Comparison of ENCODE assay signal across 10 cellular contexts in genomic region chr11:65291613-65292012, GRCh38. TPM values are rescaled to one million over a fixed set of nuclear protein-coding genes. Genes with fewer than 3 reads are reported as not detected.
DNase-seq lines count a peak whose midpoint lies in the region; ATAC-seq, FAIRE-seq and TF ChIP-seq lines count a peak whose summit lies in the region.
"Had no signal": no experiment of that assay in that cellular context is flagged by ENCODE, and none has a peak within 500 bp of the region (broad histone marks: within the 10 kb centered on the region; RNA-seq: fewer than 3 reads in every experiment).

No MANE protein-coding gene starts in this region.

- peak overlapping the region; percentile 50 for H3K27ac Mint-ChIP-seq in activated naive CD8-positive, alpha-beta T cell treated with anti-CD3 and anti-CD28 coated beads for 36 hours
- H3K27ac Mint-ChIP-seq in activated naive CD8-positive, alpha-beta T cell treated with anti-CD3 and anti-CD28 coated beads, Interleukin-2, amount 50 U/mL, for 24 hours = no peak overlapping the region
- H3K27ac Mint-ChIP-seq in endodermal cell = peak overlapping the region; percentile 5

- no peak for DNase-seq in activated naive CD8-positive, alpha-beta T cell treated with anti-CD3 and anti-CD28 coated beads for 36 hours
- DNase-seq in activated naive CD8-positive, alpha-beta T cell treated with anti-CD3 and anti-CD28 coated beads, Interleukin-2, amount 50 U/mL, for 24 hours = no peak
- DNase-seq in endodermal cell (no peak), urothelium cell line (ENCODE audit: low spot score) (peak; percentile 53), NCI-H1092 treated with DMSO at 0.1 percent for 48 hours (lab: John Stamatoyannopoulos, UW) (no peak), NCI-H1105 treated with DMSO at 0.1 percent for 48 hours (lab: John Stamatoyannopoulos, UW) (no peak), NCI-H1417 (lab: John Stamatoyannopoulos, UW) (no peak)
- DNase-seq: CD8-positive, alpha-beta memory T cell; NCI-H1417 treated with DMSO at 0.1 percent for 48 hours had no signal

- no peaks in the 10 kb centered on the region for H3K27me3 ChIP-seq in endodermal cell (ENCODE audit: control insufficient read depth, insufficient read depth, low read length, poor library complexity, severe bottlenecking)
- no peaks in the 10 kb centered on the region for H3K27me3 ChIP-seq in mucosa of stomach (ENCODE audit: control insufficient read depth, insufficient read depth, low read length)

- no peak overlapping the region for H3K27ac ChIP-seq in endodermal cell (ENCODE audit: low read depth, low read length)

- no peaks in the 10 kb centered on the region for H3K9me3 Mint-ChIP-seq in activated naive CD8-positive, alpha-beta T cell treated with anti-CD3 and anti-CD28 coated beads for 36 hours
- H3K9me3 Mint-ChIP-seq in activated naive CD8-positive, alpha-beta T cell treated with anti-CD3 and anti-CD28 coated beads, Interleukin-2, amount 50 U/mL, for 24 hours = no peaks in the 10 kb centered on the region
- no peaks in the 10 kb centered on the region for H3K9me3 Mint-ChIP-seq in endodermal cell
- H3K9me3 Mint-ChIP-seq: CD8-positive, alpha-beta memory T cell had no signal

- H3K4me3 ChIP-seq in endodermal cell (ENCODE audit: low read length) (no peak overlapping the region), mucosa of stomach (ENCODE audit: low read length) (no peak overlapping the region)

- H3K9me3 ChIP-seq in endodermal cell (ENCODE audit: control insufficient read depth, low read length) = no peaks in the 10 kb centered on the region
- H3K9me3 ChIP-seq in mucosa of stomach (ENCODE audit: control insufficient read depth, low read length) = no peaks in the 10 kb centered on the region

- no peaks in the 10 kb centered on the region for H3K27me3 Mint-ChIP-seq in activated naive CD8-positive, alpha-beta T cell treated with anti-CD3 and anti-CD28 coated beads for 36 hours
- no peaks in the 10 kb centered on the region for H3K27me3 Mint-ChIP-seq in activated naive CD8-positive, alpha-beta T cell treated with anti-CD3 and anti-CD28 coated beads, Interleukin-2, amount 50 U/mL, for 24 hours
- H3K27me3 Mint-ChIP-seq in endodermal cell (ENCODE audit: insufficient read depth) = no peaks in the 10 kb centered on the region

- ATAC-seq in activated naive CD8-positive, alpha-beta T cell treated with anti-CD3 and anti-CD28 coated beads, Interleukin-2, amount 50 U/mL, for 24 hours = no peak

- no peaks in the 10 kb centered on the region for H3K4me1 Mint-ChIP-seq in activated naive CD8-positive, alpha-beta T cell treated with anti-CD3 and anti-CD28 coated beads for 36 hours
- no peaks in the 10 kb centered on the region for H3K4me1 Mint-ChIP-seq in activated naive CD8-positive, alpha-beta T cell treated with anti-CD3 and anti-CD28 coated beads, Interleukin-2, amount 50 U/mL, for 24 hours
- no peaks in the 10 kb centered on the region for H3K4me1 Mint-ChIP-seq in endodermal cell
- H3K4me1 Mint-ChIP-seq: CD8-positive, alpha-beta memory T cell had no signal

- no peaks in the 10 kb centered on the region for H3K4me1 ChIP-seq in endodermal cell (ENCODE audit: control insufficient read depth, insufficient read depth, low read length)
- peaks cover 18% of the 10 kb centered on the region for H3K4me1 ChIP-seq in mucosa of stomach (ENCODE audit: control insufficient read depth, insufficient read depth, low read length)

- H3K36me3 ChIP-seq in endodermal cell (ENCODE audit: control insufficient read depth, insufficient read depth, low read length) = peaks cover 90% of the 10 kb centered on the region
- H3K36me3 ChIP-seq in mucosa of stomach (ENCODE audit: control insufficient read depth, insufficient read depth, low read length) = no peaks in the 10 kb centered on the region

- no peak for TF ChIP-seq CTCF in endodermal cell (conservative IDR thresholded peaks at IDR 0.05)

- H3K36me3 Mint-ChIP-seq in activated naive CD8-positive, alpha-beta T cell treated with anti-CD3 and anti-CD28 coated beads for 36 hours = peaks cover 40% of the 10 kb centered on the region
- peaks cover 59% of the 10 kb centered on the region for H3K36me3 Mint-ChIP-seq in activated naive CD8-positive, alpha-beta T cell treated with anti-CD3 and anti-CD28 coated beads, Interleukin-2, amount 50 U/mL, for 24 hours (ENCODE audit: low read depth)
- H3K36me3 Mint-ChIP-seq in endodermal cell (ENCODE audit: low read depth) = peaks cover 77% of the 10 kb centered on the region

- H3K9ac ChIP-seq in endodermal cell (ENCODE audit: extremely low read depth, low read length, poor library complexity, severe bottlenecking) = no peak overlapping the region
- H3K9ac ChIP-seq in mucosa of stomach (ENCODE audit: low read length) = peak overlapping the region; percentile 40

- WGBS in endodermal cell (ENCODE audit: insufficient coverage in 1 of 2, insufficient read length in 1 of 2), 2 experiments = 83 to 94% methylated on average over 5 of the region's 5 CpGs

- no peak for FAIRE-seq in urothelium cell line (lab: Jason Lieb, UNC)

- no peak overlapping the region for H3K4me3 Mint-ChIP-seq in activated naive CD8-positive, alpha-beta T cell treated with anti-CD3 and anti-CD28 coated beads for 36 hours
- no peak overlapping the region for H3K4me3 Mint-ChIP-seq in activated naive CD8-positive, alpha-beta T cell treated with anti-CD3 and anti-CD28 coated beads, Interleukin-2, amount 50 U/mL, for 24 hours
- no peak overlapping the region for H3K4me3 Mint-ChIP-seq in endodermal cell
- H3K4me3 Mint-ChIP-seq: CD8-positive, alpha-beta memory T cell had no signal

RNA-seq across cellular contexts. Expression of gene CDC42EP2, which starts 23.1 kb away (rescaled TPM):
- total RNA-seq in activated naive CD8-positive, alpha-beta T cell treated with anti-CD3 and anti-CD28 coated beads for 36 hours = under 1 TPM; 0.18 to 0.54 TPM
- 1 to 10 TPM; 5.9 to 6.9 TPM for total RNA-seq in endodermal cell
- 2.4 TPM for polyA plus RNA-seq in endodermal cell (2013, experiment 1 of 2)
- 1.5 TPM for polyA plus RNA-seq in endodermal cell (2013, experiment 2 of 2)
- polyA plus RNA-seq: CD8-positive, alpha-beta memory T cell had no signal

RNA-seq across cellular contexts. Expression of gene POLA2, which starts 29.9 kb away (rescaled TPM):
- total RNA-seq in activated naive CD8-positive, alpha-beta T cell treated with anti-CD3 and anti-CD28 coated beads for 36 hours = 10 to 100 TPM; 73.8 to 74.5 TPM
- total RNA-seq in endodermal cell = 10 to 100 TPM; 42.2 to 65.0 TPM
- 46.3 TPM for polyA plus RNA-seq in endodermal cell (2013, experiment 1 of 2)
- 44.3 TPM for polyA plus RNA-seq in endodermal cell (2013, experiment 2 of 2)

RNA-seq across cellular contexts. Expression of gene DPF2, which starts 42.0 kb away (rescaled TPM):
- 10 to 100 TPM; 50.5 to 54.9 TPM for total RNA-seq in activated naive CD8-positive, alpha-beta T cell treated with anti-CD3 and anti-CD28 coated beads for 36 hours
- 10 to 100 TPM; 75.8 to 80.9 TPM for total RNA-seq in endodermal cell
- 87.4 TPM for polyA plus RNA-seq in endodermal cell (2013, experiment 1 of 2)
- polyA plus RNA-seq in endodermal cell (2013, experiment 2 of 2) = 76.9 TPM

Comparison
In these comparisons a context has a peak if more than half of its experiments do, and no peak if none do; other contexts are left out.
1. RNA of gene CDC42EP2, which starts 23.1 kb away (total RNA-seq): 5.9 to 6.9 TPM in endodermal cell; 0.18 to 0.54 TPM in activated naive CD8-positive, alpha-beta T cell treated with anti-CD3 and anti-CD28 coated beads for 36 hours; every median in the first group is over 4 times any median in the second.